ENCODE assay signal across 1 cellular context in genomic region chr21:36141513-36141925, GRCh38.
TF ChIP-seq lines count a peak whose summit lies in the region.

No MANE protein-coding gene starts in this region.

TF ChIP-seq in K562, 482 proteins besides CTCF, POLR2A, EP300 and RAD21 (continued from another document and continues in another):
- TF ChIP-seq ZNF655 (CRISPR knock-in tag; IDR thresholded peaks at IDR 0.05) (no peak), ATF1 (CRISPR knock-in tag; IDR thresholded peaks at IDR 0.05) (no peak), ATF1 (tag; IDR thresholded peaks at IDR 0.05) (0 out of 2 replicates have a peak, but pooled peaks have one; percentile 26), STAG1 (CRISPR knock-in tag; IDR thresholded peaks at IDR 0.05; ENCODE audit: borderline replicate concordance) (peak; percentile 76; the same call in 1 of the 2 replicates), SMAD3 (CRISPR knock-in tag; conservative IDR thresholded peaks at IDR 0.05) (no peak), ELF2 (CRISPR knock-in tag; IDR thresholded peaks at IDR 0.05) (no peak), ARID2 (IDR thresholded peaks at IDR 0.05) (peak; percentile 53; the same call in 1 of the 2 replicates), MAFK (IDR thresholded peaks at IDR 0.05; ENCODE audit: low read length) (no peak), ZNF589 (CRISPR knock-in tag; IDR thresholded peaks at IDR 0.05; ENCODE audit: low read depth) (no peak), SIX5 (IDR thresholded peaks at IDR 0.05; ENCODE audit: borderline replicate concordance in 1 of 2, insufficient read depth in 1 of 2, low read depth in 1 of 2, low read length in 2 of 2) (no peak), ZNF354B (CRISPR knock-in tag; IDR thresholded peaks at IDR 0.05) (no peak), CUX1 (CRISPR knock-in tag; IDR thresholded peaks at IDR 0.05) (no peak), BHLHE40 (IDR thresholded peaks at IDR 0.05; ENCODE audit: low read length) (no peak), FOXA3 (CRISPR knock-in tag; conservative IDR thresholded peaks at IDR 0.05 in 1 of 2, IDR thresholded peaks at IDR 0.05 in 1 of 2) (peak; percentile 92), MAFF (IDR thresholded peaks at IDR 0.05; ENCODE audit: low read length) (no peak), CBFA2T3 (IDR thresholded peaks at IDR 0.05) (0 out of 2 replicates have a peak, but pooled peaks have one; percentile 24), CREM (IDR thresholded peaks at IDR 0.05; ENCODE audit: low read depth) (peak; percentile 46; the same call in 1 of the 2 replicates), PCBP2 (IDR thresholded peaks at IDR 0.05; ENCODE audit: low read depth, low read length, poor library complexity, severe bottlenecking) (no peak), GABPB1 (CRISPR knock-in tag; IDR thresholded peaks at IDR 0.05) (0 out of 2 replicates have a peak, but pooled peaks have one; percentile 34), U2AF1 (optimal IDR thresholded peaks at IDR 0.05; ENCODE audit: low read depth, low read length) (no peak), HNRNPUL1 (IDR thresholded peaks at IDR 0.05; ENCODE audit: low read length) (no peak), OTX1 (CRISPR knock-in tag; IDR thresholded peaks at IDR 0.05) (no peak), ARID3B (CRISPR knock-in tag; IDR thresholded peaks at IDR 0.05; ENCODE audit: borderline replicate concordance) (no peak), ATF2 (CRISPR knock-in tag; IDR thresholded peaks at IDR 0.05) (no peak), GATAD2A (IDR thresholded peaks at IDR 0.05) (no peak), NCOA2 (IDR thresholded peaks at IDR 0.05; ENCODE audit: partially characterized antibody in 2 of 2) (no peak), XRCC4 (IDR thresholded peaks at IDR 0.05; ENCODE audit: extremely low read depth, insufficient read depth, insufficient read length) (no peak), PKNOX1 (IDR thresholded peaks at IDR 0.05) (no peak), USF2 (CRISPR knock-in tag; IDR thresholded peaks at IDR 0.05) (no peak), SRSF9 (IDR thresholded peaks at IDR 0.05; ENCODE audit: borderline replicate concordance, low read depth, low read length) (no peak), HDAC6 (IDR thresholded peaks at IDR 0.05; ENCODE audit: low read depth, low read length) (no peak), GATA2 (CRISPR knock-in tag; IDR thresholded peaks at IDR 0.05) (no peak), HINFP (tag; conservative IDR thresholded peaks at IDR 0.05; ENCODE audit: low read depth) (no peak), ZNF668 (CRISPR knock-in tag; IDR thresholded peaks at IDR 0.05) (no peak), EHMT2 (IDR thresholded peaks at IDR 0.05) (no peak), CREB3 (tag; conservative IDR thresholded peaks at IDR 0.05; ENCODE audit: low read depth) (no peak), ETV6 (IDR thresholded peaks at IDR 0.05; ENCODE audit: borderline replicate concordance in 1 of 2, low read depth in 2 of 2, low read length in 1 of 2) (no peak), ETV6 (CRISPR knock-in tag; IDR thresholded peaks at IDR 0.05; ENCODE audit: borderline replicate concordance) (no peak), NRF1 (conservative IDR thresholded peaks at IDR 0.05 in 1 of 2, IDR thresholded peaks at IDR 0.05 in 1 of 2) (no peak), CCAR2 (IDR thresholded peaks at IDR 0.05; ENCODE audit: low read depth, low read length) (no peak), ZNF212 (CRISPR knock-in tag; IDR thresholded peaks at IDR 0.05) (no peak), KAT8 (IDR thresholded peaks at IDR 0.05; ENCODE audit: low read depth) (no peak), KLF10 (CRISPR knock-in tag; IDR thresholded peaks at IDR 0.05) (no peak), NR3C1 (CRISPR knock-in tag; IDR thresholded peaks at IDR 0.05) (no peak), BRD4 (IDR thresholded peaks at IDR 0.05) (no peak), MECOM (CRISPR knock-in tag; IDR thresholded peaks at IDR 0.05) (no peak), MXD1 (CRISPR knock-in tag; IDR thresholded peaks at IDR 0.05; ENCODE audit: borderline replicate concordance, poor library complexity, severe bottlenecking) (no peak), MLX (CRISPR knock-in tag; conservative IDR thresholded peaks at IDR 0.05) (no peak), RHOXF2B (CRISPR knock-in tag; conservative IDR thresholded peaks at IDR 0.05) (no peak), NCOA6 (IDR thresholded peaks at IDR 0.05) (no peak), FOXP1 (CRISPR knock-in tag; IDR thresholded peaks at IDR 0.05) (no peak), MCM7 (IDR thresholded peaks at IDR 0.05) (no peak), TEAD1 (CRISPR knock-in tag; IDR thresholded peaks at IDR 0.05) (no peak), CBX5 (IDR thresholded peaks at IDR 0.05; ENCODE audit: borderline replicate concordance, low read depth) (no peak), TAL1 (IDR thresholded peaks at IDR 0.05) (no peak), ZNF124 (CRISPR knock-in tag; IDR thresholded peaks at IDR 0.05) (no peak), ZNF232 (CRISPR knock-in tag; IDR thresholded peaks at IDR 0.05) (no peak)
